In genomic region chr22:49971232-49972162, GRCh38 we compare ENCODE assay signal across 8 cellular contexts. TPM values are rescaled to one million over a fixed set of nuclear protein-coding genes. Genes with fewer than 3 reads are reported as not detected.
DNase-seq lines count a peak whose midpoint lies in the region; ATAC-seq and TF ChIP-seq lines count a peak whose summit lies in the region.

No MANE protein-coding gene starts in this region.

- WGBS in heart left ventricle, 4 donors, result 7 to 10% (median 9%) methylated on average over 55 to 81 of the region's 81 CpGs

- H3K27me3 Mint-ChIP-seq in progenitor cell of endocrine pancreas, result peaks cover 14% of the 10 kb centered on the region

- no peaks in the 10 kb centered on the region for H3K36me3 ChIP-seq in heart left ventricle

- peak overlapping the region; percentile 62 for H3K4me3 Mint-ChIP-seq in progenitor cell of endocrine pancreas (ENCODE audit: low read depth)

- H3K27me3 ChIP-seq in heart left ventricle, result no peaks in the 10 kb centered on the region

- peaks cover 6% of the 10 kb centered on the region for H3K4me1 Mint-ChIP-seq in progenitor cell of endocrine pancreas (ENCODE audit: low read depth)

- peaks cover 0 to 4% of the 10 kb centered on the region in 2 donors for H3K9me3 Mint-ChIP-seq in activated naive CD4-positive, alpha-beta T cell treated with anti-CD3 and anti-CD28 coated beads, Interleukin-2, amount 50 U/mL, for 72 hours
- H3K9me3 Mint-ChIP-seq in progenitor cell of endocrine pancreas (ENCODE audit: low read depth), result no peaks in the 10 kb centered on the region

- intact Hi-C loops in heart left ventricle (cut with DNase I), result loop anchor here in 4 of 10 donors (2.0 to 5.0 kb wide), 3 partner anchors 34 to 39 kb away; no protein-coding TSS in a partner anchor

- ATAC-seq in activated naive CD4-positive, alpha-beta T cell treated with anti-CD3 and anti-CD28 coated beads, Interleukin-2, amount 50 U/mL, for 72 hours, result peak; percentile 6 to 53
- ATAC-seq in heart left ventricle, result peak; percentile 57 to 74 (median 72)

- TF ChIP-seq CTCF in GM13976 (IDR thresholded peaks at IDR 0.05; ENCODE audit: borderline replicate concordance, control extremely low read depth, extremely low read depth, insufficient read depth, missing control alignments), result no peak
- no peak for TF ChIP-seq CTCF in heart left ventricle (IDR thresholded peaks at IDR 0.05)
- no peak for TF ChIP-seq CTCF in progenitor cell of endocrine pancreas (IDR thresholded peaks at IDR 0.05; ENCODE audit: unreplicated experiment)

- peak overlapping the region; percentile 90 to 97 for H3K27ac Mint-ChIP-seq in activated naive CD4-positive, alpha-beta T cell treated with anti-CD3 and anti-CD28 coated beads, Interleukin-2, amount 50 U/mL, for 72 hours
- peak overlapping the region; percentile 96 for H3K27ac Mint-ChIP-seq in progenitor cell of endocrine pancreas

- peaks cover 6 to 62% (median 39%) of the 10 kb centered on the region in 12 donors for H3K4me1 ChIP-seq in heart left ventricle

- H3K27ac ChIP-seq in heart left ventricle, result peak overlapping the region; percentile 49 to 99 (median 91)

- TF ChIP-seq POLR2A in heart left ventricle (IDR thresholded peaks at IDR 0.05), result no peak

- in situ Hi-C loops in GM13976 (cut with MboI; ENCODE audit: low sequenced_read_pairs, unreplicated experiment), result no loop called here

- H3K9me3 ChIP-seq in heart left ventricle, result no peaks in the 10 kb centered on the region

- DNase-seq in GM13976 (ENCODE audit: low spot score), result peak; percentile 70
- peak; percentile 70 for DNase-seq in HCEC 1CT
- peak; percentile 23 to 76 for DNase-seq in NOMO-1 (lab: John Stamatoyannopoulos, UW; ENCODE audit: unreplicated experiment in 2 of 2)
- DNase-seq in activated naive CD4-positive, alpha-beta T cell treated with anti-CD3 and anti-CD28 coated beads, Interleukin-2, amount 50 U/mL, for 72 hours (ENCODE audit: low spot score in 2 of 2), result peak; percentile 69 to 79
- peak; percentile 77 to 92 (median 88) for DNase-seq in heart left ventricle
- no peak for DNase-seq in progenitor cell of endocrine pancreas (ENCODE audit: low spot score, unreplicated experiment)
- DNase-seq in cerebellum (ENCODE audit: low spot score), result no peak
- no peak for DNase-seq in NCI-H2107 (lab: John Stamatoyannopoulos, UW)

- H3K4me3 ChIP-seq in heart left ventricle, result peak overlapping the region; percentile 22 to 65 (median 54)

- H3K36me3 Mint-ChIP-seq in activated naive CD4-positive, alpha-beta T cell treated with anti-CD3 and anti-CD28 coated beads, Interleukin-2, amount 50 U/mL, for 72 hours, result peaks cover 0 to under 1% of the 10 kb centered on the region in 2 donors
- no peaks in the 10 kb centered on the region for H3K36me3 Mint-ChIP-seq in progenitor cell of endocrine pancreas (ENCODE audit: insufficient read depth)

RNA-seq across cellular contexts. Expression of gene PIM3, which starts 10.9 kb away (rescaled TPM):
- 100 to 1,000 TPM in 1 of 2 donors, 10 to 100 TPM in 1; 77.2 to 522 TPM for total RNA-seq in activated naive CD4-positive, alpha-beta T cell treated with anti-CD3 and anti-CD28 coated beads, Interleukin-2, amount 50 U/mL, for 72 hours
- total RNA-seq in heart left ventricle, result 100 to 1,000 TPM in 1 of 9 donors, 10 to 100 TPM in 8; 37.7 to 118 (median 51.0) TPM
- 10 to 100 TPM; 45.1 to 50.2 TPM for polyA plus RNA-seq in heart left ventricle
- total RNA-seq in progenitor cell of endocrine pancreas, result 17.4 and 19.0 TPM in 2 replicates
- total RNA-seq in cerebellum, result 9.2 TPM

RNA-seq across cellular contexts. Expression of gene IL17REL, which starts 41.1 kb away (rescaled TPM):
- total RNA-seq in activated naive CD4-positive, alpha-beta T cell treated with anti-CD3 and anti-CD28 coated beads, Interleukin-2, amount 50 U/mL, for 72 hours, result under 1 TPM; 0.11 to 0.12 TPM
- total RNA-seq in heart left ventricle (not detected), progenitor cell of endocrine pancreas (0.10 TPM in 1 of 2 replicates, not detected in the other), cerebellum (0.27 TPM)
- polyA plus RNA-seq in heart left ventricle, result not detected

RNA-seq across cellular contexts. Expression of gene CRELD2, which starts 53.1 kb away (rescaled TPM):
- 10 to 100 TPM; 19.1 to 31.0 TPM for total RNA-seq in activated naive CD4-positive, alpha-beta T cell treated with anti-CD3 and anti-CD28 coated beads, Interleukin-2, amount 50 U/mL, for 72 hours
- total RNA-seq in heart left ventricle (10 to 100 TPM; 16.7 to 36.2 (median 21.6) TPM), progenitor cell of endocrine pancreas (42.2 and 42.4 TPM in 2 replicates), cerebellum (13.8 TPM)
- polyA plus RNA-seq in heart left ventricle, result 10 to 100 TPM; 15.0 to 70.3 TPM

RNA-seq across cellular contexts. Expression of gene ALG12, which starts 53.3 kb away (rescaled TPM):
- total RNA-seq in activated naive CD4-positive, alpha-beta T cell treated with anti-CD3 and anti-CD28 coated beads, Interleukin-2, amount 50 U/mL, for 72 hours, result 10 to 100 TPM; 14.8 to 15.3 TPM
- total RNA-seq in heart left ventricle, result 10 to 100 TPM in 8 of 9 donors, 1 to 10 TPM in 1; 9.8 to 26.8 (median 15.2) TPM
- 10 to 100 TPM in 1 of 2 donors, 1 to 10 TPM in 1; 9.1 to 12.4 TPM for polyA plus RNA-seq in heart left ventricle
- 22.0 and 25.7 TPM in 2 replicates for total RNA-seq in progenitor cell of endocrine pancreas
- 13.1 TPM for total RNA-seq in cerebellum

Comparison
In these comparisons a context has a peak if more than half of its experiments do, and no peak if none do; other contexts are left out.
1. DNase-seq: peak in GM13976 (single experiment), HCEC 1CT (single experiment), NOMO-1 (2 of 2), activated naive CD4-positive, alpha-beta T cell treated with anti-CD3 and anti-CD28 coated beads, Interleukin-2, amount 50 U/mL, for 72 hours (2 of 2) and heart left ventricle (5 of 5); none in progenitor cell of endocrine pancreas (single experiment), cerebellum (single experiment) and NCI-H2107 (single experiment).